Comparison of ENCODE assay signal across 8 cellular contexts in the genomic region with DNA sequence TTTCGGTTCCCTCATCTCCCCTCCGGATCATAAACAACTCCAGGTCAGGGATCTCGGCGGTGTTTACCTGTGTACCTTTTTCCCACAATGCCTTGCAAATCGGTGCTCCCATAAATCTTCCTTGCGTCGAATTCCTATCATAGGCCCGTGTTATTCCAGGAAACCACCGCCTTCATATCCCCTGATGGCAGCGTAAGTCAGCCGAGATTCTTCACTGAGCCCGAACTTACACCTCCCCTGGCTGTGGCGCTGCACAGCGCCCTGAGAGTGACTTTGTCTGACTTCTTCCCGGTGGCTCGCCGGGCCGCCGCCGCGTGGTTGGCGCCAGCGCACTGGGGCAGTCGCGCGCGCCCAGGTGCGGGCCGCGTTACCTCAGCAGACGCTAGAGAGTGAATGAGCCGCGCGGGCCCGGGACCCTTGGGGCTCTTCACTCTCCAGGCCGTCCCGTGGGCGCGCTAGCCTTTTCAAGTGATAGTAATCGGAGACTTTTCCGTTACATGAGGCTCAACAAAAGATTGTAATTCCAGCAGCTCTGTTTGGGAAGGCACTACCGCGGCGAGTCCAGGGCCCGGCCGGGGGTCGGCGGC.
DNase-seq lines count a peak whose midpoint lies in the region; ATAC-seq and TF ChIP-seq lines count a peak whose summit lies in the region.

No MANE protein-coding gene starts in this region.

- peak overlapping the region; percentile 69 for H3K4me3 ChIP-seq in A673 (ENCODE audit: low read depth, low read length, poor library complexity, severe bottlenecking)
- peak overlapping the region; percentile 49 to 61 for H3K4me3 ChIP-seq in testis

- H3K4me1 Mint-ChIP-seq in naive thymus-derived CD8-positive, alpha-beta T cell = peaks cover 43 to 70% (median 56%) of the 10 kb centered on the region in 4 donors

- CTCF ChIA-PET in A673 (lab: Charles Lee) = no interaction called here

- DNase-seq in A673 (ENCODE audit: low spot score) (peak; percentile 68), NCI-H69 (lab: John Stamatoyannopoulos, UW) (peak; percentile 77), activated T-cell treated with anti-CD3 and anti-CD28 coated beads for 4 hours (peak; percentile 60), testis (peak; percentile 67)
- peak; percentile 63 to 85 (median 69) for DNase-seq in naive thymus-derived CD8-positive, alpha-beta T cell

- no peaks in the 10 kb centered on the region for H3K27me3 ChIP-seq in A673 (replicated peaks; ENCODE audit: insufficient read depth, low read depth, low read length, poor library complexity)
- H3K27me3 ChIP-seq in testis = no peaks in the 10 kb centered on the region

- WGBS in testis, 2 donors = 5 to 14% methylated on average over 14 to 47 of the region's 48 CpGs

- H3K36me3 Mint-ChIP-seq in naive thymus-derived CD8-positive, alpha-beta T cell = peaks cover 0 to 8% (median 0%) of the 10 kb centered on the region in 3 donors

- POLR2A ChIA-PET in A673 (lab: Charles Lee; ENCODE audit: low non-redundant PET) = interaction anchor here (0.7 kb wide), 1 partner anchor 493 kb away, joined by 3 read pairs; no protein-coding TSS in a partner anchor
- POLR2A ChIA-PET in naive thymus-derived CD8-positive, alpha-beta T cell (lab: Charles Lee) = interaction anchor here (0.7 to 8.3 kb wide), 14 partner anchors 11 to 442 kb away, joined by 3 to 331 read pairs (median 10); a partner anchor contains a TSS

- H3K4me3 Mint-ChIP-seq in naive thymus-derived CD8-positive, alpha-beta T cell = peak overlapping the region; percentile 78 to 100 (median 96)

- intact Hi-C loops in A673 (cut with micrococcal nuclease; ENCODE audit: unreplicated experiment) (loop anchor here (5.0 kb wide), 1 partner anchor 80 kb away; no protein-coding TSS in a partner anchor), testis (cut with DNase I; ENCODE audit: low total_unique reads) (no loop called here)

- no peak for TF ChIP-seq POLR2A in testis (IDR thresholded peaks at IDR 0.05)

- H3K4me1 ChIP-seq in A673 (ENCODE audit: insufficient read depth, low read length, poor library complexity, severe bottlenecking) = peaks cover 17% of the 10 kb centered on the region
- peaks cover 48% of the 10 kb centered on the region for H3K4me1 ChIP-seq in testis

- TF ChIP-seq CTCF in A673 (conservative IDR thresholded peaks at IDR 0.05; ENCODE audit: low read depth, low read length) = 0 out of 2 replicates have a peak, but pooled peaks have one; percentile 15
- TF ChIP-seq CTCF in testis (IDR thresholded peaks at IDR 0.05) = peak in 1 of 3 experiments; percentile 21

- H3K36me3 ChIP-seq in A673 (ENCODE audit: insufficient read depth, low read length, poor library complexity, severe bottlenecking) (no peaks in the 10 kb centered on the region), testis (ENCODE audit: low read depth, missing control alignments) (no peaks in the 10 kb centered on the region)

- no peaks in the 10 kb centered on the region for H3K27me3 Mint-ChIP-seq in naive thymus-derived CD8-positive, alpha-beta T cell

- peak overlapping the region; percentile 80 to 98 (median 92) for H3K27ac Mint-ChIP-seq in naive thymus-derived CD8-positive, alpha-beta T cell

- H3K27ac ChIP-seq in A673 (ENCODE audit: low read depth, low read length, poor library complexity, severe bottlenecking) = peak overlapping the region; percentile 85
- peak overlapping the region; percentile 77 to 85 for H3K27ac ChIP-seq in testis

- ATAC-seq in GM18867 (IDR thresholded peaks at IDR 0.05; ENCODE audit: unreplicated experiment) = peak; percentile 60
- peak; percentile 40 for ATAC-seq in HG03103 (IDR thresholded peaks at IDR 0.05; ENCODE audit: low read depth, unreplicated experiment)
- peak; percentile 54 for ATAC-seq in esophagus mucosa
- ATAC-seq in naive thymus-derived CD8-positive, alpha-beta T cell = peak; percentile 73 to 77

- H3K9me3 ChIP-seq in A673 (ENCODE audit: low read depth, low read length, poor library complexity, severe bottlenecking) (no peaks in the 10 kb centered on the region), testis (no peaks in the 10 kb centered on the region)

- no TSS peak for BruUV-seq in A673 (replicated peaks; lab: Mats Ljungman, UMichigan)

- no peaks in the 10 kb centered on the region for H3K9me3 Mint-ChIP-seq in naive thymus-derived CD8-positive, alpha-beta T cell

Comparison
In these comparisons a context has a peak if more than half of its experiments do, and no peak if none do; other contexts are left out.
1. Peak in every context shown above with its lines: DNase-seq, ATAC-seq, H3K4me3 ChIP-seq and H3K27ac ChIP-seq.